In the genomic region with DNA sequence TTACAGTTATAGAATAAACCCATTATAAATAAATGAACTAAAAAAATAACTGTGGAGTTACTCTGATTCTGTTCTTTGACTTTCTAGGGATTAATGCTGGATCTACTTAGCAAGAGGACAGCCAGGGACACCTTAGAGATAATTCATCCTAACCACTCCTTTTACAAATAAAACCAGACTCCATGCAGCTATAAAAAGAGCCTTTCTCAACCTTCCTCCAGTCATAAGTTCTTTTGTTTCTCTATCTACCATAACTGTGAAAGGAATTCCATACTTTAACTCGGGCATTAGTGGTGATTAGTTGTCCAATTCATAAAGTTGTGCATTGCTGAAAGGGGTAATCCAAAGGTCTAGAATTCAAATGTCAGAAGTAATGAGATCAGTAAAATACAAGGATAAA, we compare ENCODE assay signal across 35 cellular contexts.
"Had no signal": no experiment of that assay in that cellular context is flagged by ENCODE, and none has a peak within 500 bp of the region (broad histone marks: within the 10 kb centered on the region; RNA-seq: fewer than 3 reads in every experiment).

No MANE protein-coding gene starts in this region.

- H3K4me3 ChIP-seq: MG63 had no signal

- DNase-seq: Karpas-422, Kasumi-1, MG63, MM.1S, MV-4-11, NCI-H1048, NCI-H1092, NCI-H1092 treated with DMSO at 0.1 percent for 48 hours, NCI-H1105, NCI-H1105 treated with DMSO at 0.1 percent for 48 hours, NCI-H1417, NCI-H1417 treated with DMSO at 0.1 percent for 48 hours, NCI-H1436, NCI-H1436 treated with DMSO at 0.1 percent for 48 hours, NCI-H146, NCI-H1694, NCI-H1694 treated with DMSO at 0.1 percent for 48 hours, NCI-H187, NCI-H187 treated with DMSO at 0.1 percent for 48 hours, NCI-H1930, NCI-H2029, NCI-H2029 treated with DMSO at 0.1 percent for 48 hours, NCI-H2081, NCI-H2081 treated with DMSO at 0.1 percent for 48 hours, NCI-H2107, NCI-H2171, NCI-H2171 treated with DMSO at 0.1 percent for 48 hours, NCI-H2227 treated with DMSO at 0.1 percent for 48 hours, NCI-H226, NCI-H345, NCI-H446, NCI-H446 treated with DMSO at 0.1 percent for 48 hours, NCI-H510A, NCI-H510A treated with DMSO at 0.1 percent for 48 hours, NCI-H524 had no signal

- H3K27me3 ChIP-seq: MG63 had no signal

- H3K36me3 ChIP-seq: MG63 had no signal

- H3K9me3 ChIP-seq: MG63 had no signal
